Comparison of ENCODE assay signal across 2 cellular contexts in the genomic region with DNA sequence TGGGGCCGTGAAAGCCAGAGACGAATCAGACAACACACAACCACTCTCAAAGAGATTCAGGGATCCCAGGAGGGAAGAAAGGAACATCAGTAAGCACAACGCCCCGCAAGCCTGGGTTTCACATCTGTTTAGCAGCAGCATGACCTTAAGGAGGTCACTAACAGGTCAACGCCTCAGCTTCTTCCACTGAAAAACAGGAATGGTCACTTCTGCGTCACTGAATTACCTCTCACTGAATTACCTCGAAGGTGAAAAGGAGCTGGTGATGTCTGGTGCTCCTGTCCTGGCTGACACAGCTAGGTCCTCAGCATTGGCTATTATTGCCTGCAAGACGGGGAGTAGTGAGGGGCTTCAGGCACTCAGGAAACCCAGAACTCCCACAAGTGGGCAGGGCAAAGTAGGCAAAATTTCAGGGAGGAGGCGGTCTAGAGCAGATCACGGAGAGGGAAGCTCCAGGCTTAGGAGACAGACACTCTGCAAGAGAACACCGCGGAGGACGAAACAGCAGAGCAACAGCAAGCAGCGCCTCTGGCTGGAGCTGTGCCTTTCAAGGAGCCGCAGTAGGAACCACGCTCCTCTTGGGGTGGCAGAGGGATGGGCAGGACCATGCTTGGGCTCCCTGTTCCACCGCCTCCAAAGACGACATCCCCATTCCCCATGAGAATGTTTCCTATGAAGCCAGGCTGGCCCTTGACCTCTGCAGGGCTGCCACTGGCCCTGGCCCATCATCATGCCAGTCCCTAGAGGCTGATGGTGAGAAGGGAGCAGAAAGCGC.
TF ChIP-seq lines count a peak whose summit lies in the region.

No MANE protein-coding gene starts in this region.

TF ChIP-seq in GM23338, 12 proteins besides CTCF, POLR2A, EP300 and RAD21 (continued from another document):
- TF ChIP-seq, protein P1, sequence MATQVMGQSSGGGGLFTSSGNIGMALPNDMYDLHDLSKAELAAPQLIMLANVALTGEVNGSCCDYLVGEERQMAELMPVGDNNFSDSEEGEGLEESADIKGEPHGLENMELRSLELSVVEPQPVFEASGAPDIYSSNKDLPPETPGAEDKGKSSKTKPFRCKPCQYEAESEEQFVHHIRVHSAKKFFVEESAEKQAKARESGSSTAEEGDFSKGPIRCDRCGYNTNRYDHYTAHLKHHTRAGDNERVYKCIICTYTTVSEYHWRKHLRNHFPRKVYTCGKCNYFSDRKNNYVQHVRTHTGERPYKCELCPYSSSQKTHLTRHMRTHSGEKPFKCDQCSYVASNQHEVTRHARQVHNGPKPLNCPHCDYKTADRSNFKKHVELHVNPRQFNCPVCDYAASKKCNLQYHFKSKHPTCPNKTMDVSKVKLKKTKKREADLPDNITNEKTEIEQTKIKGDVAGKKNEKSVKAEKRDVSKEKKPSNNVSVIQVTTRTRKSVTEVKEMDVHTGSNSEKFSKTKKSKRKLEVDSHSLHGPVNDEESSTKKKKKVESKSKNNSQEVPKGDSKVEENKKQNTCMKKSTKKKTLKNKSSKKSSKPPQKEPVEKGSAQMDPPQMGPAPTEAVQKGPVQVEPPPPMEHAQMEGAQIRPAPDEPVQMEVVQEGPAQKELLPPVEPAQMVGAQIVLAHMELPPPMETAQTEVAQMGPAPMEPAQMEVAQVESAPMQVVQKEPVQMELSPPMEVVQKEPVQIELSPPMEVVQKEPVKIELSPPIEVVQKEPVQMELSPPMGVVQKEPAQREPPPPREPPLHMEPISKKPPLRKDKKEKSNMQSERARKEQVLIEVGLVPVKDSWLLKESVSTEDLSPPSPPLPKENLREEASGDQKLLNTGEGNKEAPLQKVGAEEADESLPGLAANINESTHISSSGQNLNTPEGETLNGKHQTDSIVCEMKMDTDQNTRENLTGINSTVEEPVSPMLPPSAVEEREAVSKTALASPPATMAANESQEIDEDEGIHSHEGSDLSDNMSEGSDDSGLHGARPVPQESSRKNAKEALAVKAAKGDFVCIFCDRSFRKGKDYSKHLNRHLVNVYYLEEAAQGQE (IDR thresholded peaks at IDR 0.05; ENCODE audit: unreplicated experiment): no peak
- TF ChIP-seq POLR2AphosphoS5 (IDR thresholded peaks at IDR 0.05; ENCODE audit: low read depth) (no peak), ZNF331 (CRISPR knock-in tag; IDR thresholded peaks at IDR 0.05; ENCODE audit: low read depth) (no peak), NANOG (IDR thresholded peaks at IDR 0.05; ENCODE audit: borderline replicate concordance) (no peak), STAT1 (IDR thresholded peaks at IDR 0.05; ENCODE audit: unreplicated experiment) (no peak), CREB1 (CRISPR knock-in tag; IDR thresholded peaks at IDR 0.05; ENCODE audit: low read depth) (no peak), EZH2 (IDR thresholded peaks at IDR 0.05; ENCODE audit: low read depth, unreplicated experiment) (no peak), EZH2phosphoT487 (IDR thresholded peaks at IDR 0.05; ENCODE audit: unreplicated experiment) (no peak)
- TF ChIP-seq, protein P2, sequence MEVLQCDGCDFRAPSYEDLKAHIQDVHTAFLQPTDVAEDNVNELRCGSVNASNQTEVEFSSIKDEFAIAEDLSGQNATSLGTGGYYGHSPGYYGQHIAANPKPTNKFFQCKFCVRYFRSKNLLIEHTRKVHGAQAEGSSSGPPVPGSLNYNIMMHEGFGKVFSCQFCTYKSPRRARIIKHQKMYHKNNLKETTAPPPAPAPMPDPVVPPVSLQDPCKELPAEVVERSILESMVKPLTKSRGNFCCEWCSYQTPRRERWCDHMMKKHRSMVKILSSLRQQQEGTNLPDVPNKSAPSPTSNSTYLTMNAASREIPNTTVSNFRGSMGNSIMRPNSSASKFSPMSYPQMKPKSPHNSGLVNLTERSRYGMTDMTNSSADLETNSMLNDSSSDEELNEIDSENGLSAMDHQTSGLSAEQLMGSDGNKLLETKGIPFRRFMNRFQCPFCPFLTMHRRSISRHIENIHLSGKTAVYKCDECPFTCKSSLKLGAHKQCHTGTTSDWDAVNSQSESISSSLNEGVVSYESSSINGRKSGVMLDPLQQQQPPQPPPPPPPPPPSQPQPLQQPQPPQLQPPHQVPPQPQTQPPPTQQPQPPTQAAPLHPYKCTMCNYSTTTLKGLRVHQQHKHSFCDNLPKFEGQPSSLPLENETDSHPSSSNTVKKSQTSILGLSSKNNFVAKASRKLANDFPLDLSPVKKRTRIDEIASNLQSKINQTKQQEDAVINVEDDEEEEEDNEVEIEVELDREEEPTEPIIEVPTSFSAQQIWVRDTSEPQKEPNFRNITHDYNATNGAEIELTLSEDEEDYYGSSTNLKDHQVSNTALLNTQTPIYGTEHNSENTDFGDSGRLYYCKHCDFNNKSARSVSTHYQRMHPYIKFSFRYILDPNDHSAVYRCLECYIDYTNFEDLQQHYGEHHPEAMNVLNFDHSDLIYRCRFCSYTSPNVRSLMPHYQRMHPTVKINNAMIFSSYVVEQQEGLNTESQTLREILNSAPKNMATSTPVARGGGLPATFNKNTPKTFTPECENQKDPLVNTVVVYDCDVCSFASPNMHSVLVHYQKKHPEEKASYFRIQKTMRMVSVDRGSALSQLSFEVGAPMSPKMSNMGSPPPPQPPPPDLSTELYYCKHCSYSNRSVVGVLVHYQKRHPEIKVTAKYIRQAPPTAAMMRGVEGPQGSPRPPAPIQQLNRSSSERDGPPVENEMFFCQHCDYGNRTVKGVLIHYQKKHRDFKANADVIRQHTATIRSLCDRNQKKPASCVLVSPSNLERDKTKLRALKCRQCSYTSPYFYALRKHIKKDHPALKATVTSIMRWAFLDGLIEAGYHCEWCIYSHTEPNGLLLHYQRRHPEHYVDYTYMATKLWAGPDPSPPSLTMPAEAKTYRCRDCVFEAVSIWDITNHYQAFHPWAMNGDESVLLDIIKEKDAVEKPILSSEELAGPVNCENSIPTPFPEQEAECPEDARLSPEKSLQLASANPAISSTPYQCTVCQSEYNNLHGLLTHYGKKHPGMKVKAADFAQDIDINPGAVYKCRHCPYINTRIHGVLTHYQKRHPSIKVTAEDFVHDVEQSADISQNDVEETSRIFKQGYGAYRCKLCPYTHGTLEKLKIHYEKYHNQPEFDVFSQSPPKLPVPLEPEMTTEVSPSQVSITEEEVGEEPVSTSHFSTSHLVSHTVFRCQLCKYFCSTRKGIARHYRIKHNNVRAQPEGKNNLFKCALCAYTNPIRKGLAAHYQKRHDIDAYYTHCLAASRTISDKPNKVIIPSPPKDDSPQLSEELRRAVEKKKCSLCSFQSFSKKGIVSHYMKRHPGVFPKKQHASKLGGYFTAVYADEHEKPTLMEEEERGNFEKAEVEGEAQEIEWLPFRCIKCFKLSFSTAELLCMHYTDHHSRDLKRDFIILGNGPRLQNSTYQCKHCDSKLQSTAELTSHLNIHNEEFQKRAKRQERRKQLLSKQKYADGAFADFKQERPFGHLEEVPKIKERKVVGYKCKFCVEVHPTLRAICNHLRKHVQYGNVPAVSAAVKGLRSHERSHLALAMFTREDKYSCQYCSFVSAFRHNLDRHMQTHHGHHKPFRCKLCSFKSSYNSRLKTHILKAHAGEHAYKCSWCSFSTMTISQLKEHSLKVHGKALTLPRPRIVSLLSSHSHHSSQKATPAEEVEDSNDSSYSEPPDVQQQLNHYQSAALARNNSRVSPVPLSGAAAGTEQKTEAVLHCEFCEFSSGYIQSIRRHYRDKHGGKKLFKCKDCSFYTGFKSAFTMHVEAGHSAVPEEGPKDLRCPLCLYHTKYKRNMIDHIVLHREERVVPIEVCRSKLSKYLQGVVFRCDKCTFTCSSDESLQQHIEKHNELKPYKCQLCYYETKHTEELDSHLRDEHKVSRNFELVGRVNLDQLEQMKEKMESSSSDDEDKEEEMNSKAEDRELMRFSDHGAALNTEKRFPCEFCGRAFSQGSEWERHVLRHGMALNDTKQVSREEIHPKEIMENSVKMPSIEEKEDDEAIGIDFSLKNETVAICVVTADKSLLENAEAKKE (CRISPR knock-in tag; IDR thresholded peaks at IDR 0.05): no peak

TF ChIP-seq in WTC11, 78 proteins besides CTCF, POLR2A, EP300 and RAD21 (continued from another document):
- TF ChIP-seq, protein P3, sequence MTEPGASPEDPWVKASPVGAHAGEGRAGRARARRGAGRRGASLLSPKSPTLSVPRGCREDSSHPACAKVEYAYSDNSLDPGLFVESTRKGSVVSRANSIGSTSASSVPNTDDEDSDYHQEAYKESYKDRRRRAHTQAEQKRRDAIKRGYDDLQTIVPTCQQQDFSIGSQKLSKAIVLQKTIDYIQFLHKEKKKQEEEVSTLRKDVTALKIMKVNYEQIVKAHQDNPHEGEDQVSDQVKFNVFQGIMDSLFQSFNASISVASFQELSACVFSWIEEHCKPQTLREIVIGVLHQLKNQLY (CRISPR knock-in tag; IDR thresholded peaks at IDR 0.05): no peak
TF ChIP-seq in WTC11: peak in this region for 0.
